Comparison of ENCODE assay signal across 17 cellular contexts in genomic region chr17:61459968-61460718, GRCh38. TPM values are rescaled to one million over a fixed set of nuclear protein-coding genes. Genes with fewer than 3 reads are reported as not detected.
A peak's percentile ranks its signal among the peaks of the same experiment; 100 is the strongest.
DNase-seq lines count a peak whose midpoint lies in the region; ATAC-seq, FAIRE-seq and TF ChIP-seq lines count a peak whose summit lies in the region.
"Had no signal": no experiment of that assay in that cellular context is flagged by ENCODE, and none has a peak within 500 bp of the region (broad histone marks: within the 10 kb centered on the region; RNA-seq: fewer than 3 reads in every experiment).

No MANE protein-coding gene starts in this region.

- H4K91ac ChIP-seq in H9 (ENCODE audit: insufficient read length, low read depth, low read length) = no peak overlapping the region

- POLR2A ChIA-PET in GM12878 (lab: Charles Lee) = no interaction called here

- H3K27ac ChIP-seq in H9 (ENCODE audit: insufficient read length, low read depth, low read length) (no peak overlapping the region), GM12878 (ENCODE audit: control insufficient read depth, insufficient read depth) (no peak overlapping the region), left lung (peak overlapping the region; percentile 7 to 76), sigmoid colon (no peak overlapping the region)
- H3K27ac ChIP-seq: SJSA1 had no signal

- no peak overlapping the region for H3K14ac ChIP-seq in H9 (ENCODE audit: insufficient read depth, low read length)

- H3K79me1 ChIP-seq in H9 (ENCODE audit: insufficient read depth, low read depth, low read length, poor library complexity, severe bottlenecking) = no peaks in the 10 kb centered on the region

- H3K4me3 ChIP-seq in GM12878 = no peak overlapping the region
- H3K4me3 ChIP-seq in left lung = no peak overlapping the region
- no peak overlapping the region for H3K4me3 ChIP-seq in sigmoid colon
- H3K4me3 ChIP-seq: SJSA1 had no signal

- RAD21 ChIA-PET in GM12878 (lab: Charles Lee; ENCODE audit: unreplicated experiment) = no interaction called here

- TF ChIP-seq POLR2A in GM12878 (IDR thresholded peaks at IDR 0.05; ENCODE audit: low read depth, low read length) (no peak), sigmoid colon (IDR thresholded peaks at IDR 0.05) (no peak)

- BruUV-seq in GM12878 (replicated peaks; lab: Mats Ljungman, UMichigan) = no TSS peak

- no peak overlapping the region; a peak in 1 of 5 replicates for H3K4me3 Mint-ChIP-seq in H9
- H3K4me3 Mint-ChIP-seq in stimulated activated naive CD8-positive, alpha-beta T cell treated with anti-CD3 and anti-CD28 coated beads, Interleukin-15, amount 100 ng/mL, for 72 hours = no peak overlapping the region
- H3K4me3 Mint-ChIP-seq: CD8-positive, alpha-beta memory T cell had no signal

- no peak overlapping the region for H2BK120ac ChIP-seq in H9 (ENCODE audit: low read depth, low read length, poor library complexity, severe bottlenecking)

- no peak for FAIRE-seq in GM12878 (lab: Jason Lieb, UNC)
- FAIRE-seq in GM19239 (lab: Jason Lieb, UNC) = no peak
- FAIRE-seq: GM18507 had no signal

- H2AK5ac ChIP-seq in H9 (ENCODE audit: insufficient read length, low read length) = no peak overlapping the region

- no peak overlapping the region for H2BK5ac ChIP-seq in H9 (ENCODE audit: insufficient read length, low read length)

- no peaks in the 10 kb centered on the region; the same call in 1 of the 2 replicates for H3K4me1 ChIP-seq in H9 (ENCODE audit: insufficient read depth, low read length)
- H3K4me1 ChIP-seq in GM12878 (ENCODE audit: control insufficient read depth, insufficient read depth, low read length) = no peaks in the 10 kb centered on the region
- H3K4me1 ChIP-seq in left lung = peaks cover 3 to 18% of the 10 kb centered on the region in 2 donors
- H3K4me1 ChIP-seq in sigmoid colon = peaks cover 0 to 27% (median 16%) of the 10 kb centered on the region in 4 donors
- H3K4me1 ChIP-seq: BE2C had no signal

- H3K79me2 ChIP-seq in H9 (ENCODE audit: insufficient read depth, low read length) (no peaks in the 10 kb centered on the region), GM12878 (ENCODE audit: control insufficient read depth, insufficient read depth, low read length) (no peaks in the 10 kb centered on the region)

- H4K8ac ChIP-seq in H9 (replicated peaks; ENCODE audit: insufficient read length, low read depth, low read length) = no peak overlapping the region

- no peak overlapping the region for H3K56ac ChIP-seq in H9 (ENCODE audit: insufficient read length, low read depth, low read length)

- H4K20me1 ChIP-seq in H9 (ENCODE audit: control insufficient read depth, insufficient read depth, insufficient read length) (peaks cover 2% of the 10 kb centered on the region), GM12878 (ENCODE audit: control insufficient read depth, insufficient read depth) (no peaks in the 10 kb centered on the region)

- in situ Hi-C loops in GM12878 (cut with MboI) = no loop called here

- CTCF ChIA-PET in GM12878 (lab: Yijun Ruan, JAX) = interaction anchor here (1.7 kb wide), 1 partner anchor 10 kb away, joined by 4 read pairs; no protein-coding TSS in a partner anchor

- H2BK12ac ChIP-seq in H9 (ENCODE audit: insufficient read length, low read depth, low read length) = no peak overlapping the region

- no peak overlapping the region for H4K5ac ChIP-seq in H9 (ENCODE audit: insufficient read length, low read depth, low read length)

- H3K18ac ChIP-seq in H9 (ENCODE audit: insufficient read length, low read depth, low read length) = no peak overlapping the region

- H3K4ac ChIP-seq in H9 (ENCODE audit: low read depth, low read length) = no peak overlapping the region

- no CpG with 5 or more reads among the region's 9 CpGs for WGBS in H9 (ENCODE audit: extremely low coverage, insufficient read length, low lambda C conversion rate)
- 32% methylated on average over 9 of the region's 9 CpGs for WGBS in GM12878 (ENCODE audit: insufficient coverage, insufficient replicate concordance, low lambda C conversion rate, missing lambda C conversion rate)
- 59 to 89% methylated on average over 9 of the region's 9 CpGs for WGBS in sigmoid colon, 2 donors

- H3K23ac ChIP-seq in H9 (ENCODE audit: insufficient read length, low read depth, low read length) = no peak overlapping the region

- peaks cover 0 to 1% (median 0%) of the 10 kb centered on the region in 3 experiments; a peak in 2 of 7 replicates for H3K36me3 Mint-ChIP-seq in H9 (ENCODE audit: insufficient read depth in 1 of 3, low read depth in 3 of 3)
- H3K36me3 Mint-ChIP-seq: CD8-positive, alpha-beta memory T cell had no signal

- DNase-seq in H9 = peak; percentile 23
- no peak for DNase-seq in GM12878 (ENCODE audit: low read depth, low spot score)
- DNase-seq in left lung = no peak
- peak; percentile 50 for DNase-seq in sigmoid colon
- DNase-seq in GM19239 (ENCODE audit: insufficient read length, low spot score) = no peak
- no peak for DNase-seq in stimulated activated naive CD8-positive, alpha-beta T cell treated with anti-CD3 and anti-CD28 coated beads, Interleukin-15, amount 100 ng/mL, for 72 hours
- DNase-seq: BE2C; CD8-positive, alpha-beta memory T cell; EL; NCI-H1436; NCI-H2081 treated with DMSO at 0.1 percent for 48 hours; NCI-H69; PC-3 had no signal

- TF ChIP-seq EP300 in GM12878 (IDR thresholded peaks at IDR 0.05; ENCODE audit: borderline replicate concordance in 1 of 2, control insufficient read depth in 1 of 2, low read depth in 2 of 2, low read length in 2 of 2) (no peak), sigmoid colon (IDR thresholded peaks at IDR 0.05) (no peak)

- H3K36me3 ChIP-seq in GM12878 (ENCODE audit: control insufficient read depth in 2 of 2, insufficient read depth in 2 of 2, low read length in 1 of 2) (no peaks in the 10 kb centered on the region), left lung (no peaks in the 10 kb centered on the region), sigmoid colon (no peaks in the 10 kb centered on the region)
- H3K36me3 ChIP-seq: BE2C, SJSA1 had no signal

- H3K27me3 ChIP-seq in H9 (ENCODE audit: insufficient read depth, low read length) = peaks cover 91% of the 10 kb centered on the region
- peaks cover 32 to 33% of the 10 kb centered on the region in 2 experiments for H3K27me3 ChIP-seq in GM12878 (replicated peaks in 1 of 2; ENCODE audit: control insufficient read depth in 2 of 2, insufficient read depth in 2 of 2, low read length in 1 of 2)
- H3K27me3 ChIP-seq in left lung = peaks cover 74 to 95% of the 10 kb centered on the region in 2 donors
- peaks cover 48 to 90% (median 77%) of the 10 kb centered on the region in 3 donors for H3K27me3 ChIP-seq in sigmoid colon
- H3K27me3 ChIP-seq: BE2C had no signal

- H3T11ph ChIP-seq in H9 (ENCODE audit: low read length) = no peak overlapping the region

- TF ChIP-seq CTCF in H9 (conservative IDR thresholded peaks at IDR 0.05) = no peak
- no peak for TF ChIP-seq CTCF in GM12878 (IDR thresholded peaks at IDR 0.05 in 2 of 3, conservative IDR thresholded peaks at IDR 0.05 in 1 of 3; ENCODE audit: control insufficient read depth in 2 of 3, extremely low read depth in 1 of 3, insufficient read depth in 1 of 3, low read depth in 3 of 3, low read length in 3 of 3)
- TF ChIP-seq CTCF in left lung (IDR thresholded peaks at IDR 0.05) = no peak
- TF ChIP-seq CTCF in sigmoid colon (IDR thresholded peaks at IDR 0.05) = no peak

- H3K23me2 ChIP-seq in H9 (ENCODE audit: insufficient read length, low read depth, low read length, poor library complexity, severe bottlenecking) = no peaks in the 10 kb centered on the region

- H3K4me1 Mint-ChIP-seq in H9 = peaks cover 27 to 51% of the 10 kb centered on the region in 2 experiments
- H3K4me1 Mint-ChIP-seq in stimulated activated naive CD8-positive, alpha-beta T cell treated with anti-CD3 and anti-CD28 coated beads, Interleukin-15, amount 100 ng/mL, for 72 hours = peaks cover 53% of the 10 kb centered on the region

- no peak for TF ChIP-seq RAD21 in GM12878 (IDR thresholded peaks at IDR 0.05; ENCODE audit: insufficient read depth, low read depth, low read length)

- SMC1A ChIA-PET in GM12878 (lab: Charles Lee; ENCODE audit: uncharacterized antibody, unreplicated experiment) = interaction anchor here (0.8 kb wide), 1 partner anchor 11 kb away, joined by 4 read pairs; no protein-coding TSS in a partner anchor

- no peak overlapping the region for H3K9ac ChIP-seq in H9 (ENCODE audit: extremely low read depth, insufficient read length, low read length)
- H3K9ac ChIP-seq in GM12878 (ENCODE audit: control insufficient read depth, insufficient read depth, low read length) = no peak overlapping the region

- no peak for ATAC-seq in GM12878
- ATAC-seq in left lung = no peak
- no peak for ATAC-seq in HG03025 (IDR thresholded peaks at IDR 0.05; ENCODE audit: low FRiP score, unreplicated experiment)
- ATAC-seq in stimulated activated naive CD8-positive, alpha-beta T cell treated with anti-CD3 and anti-CD28 coated beads, Interleukin-15, amount 100 ng/mL, for 72 hours = no peak
- ATAC-seq: PC-3 had no signal

- H3K9me3 ChIP-seq in H9 (ENCODE audit: control insufficient read depth, low read depth, low read length) (no peaks in the 10 kb centered on the region), GM12878 (replicated peaks; ENCODE audit: control insufficient read depth, insufficient read depth, low read length) (no peaks in the 10 kb centered on the region), left lung (no peaks in the 10 kb centered on the region), sigmoid colon (no peaks in the 10 kb centered on the region)
- H3K9me3 ChIP-seq: BE2C had no signal

- H2BK20ac ChIP-seq in H9 (ENCODE audit: low read depth, low read length, poor library complexity, severe bottlenecking) = no peak overlapping the region

- H2AFZ ChIP-seq in H9 (ENCODE audit: low read length) (no peak overlapping the region), GM12878 (ENCODE audit: control insufficient read depth, low read depth, low read length) (no peak overlapping the region)

- H2BK15ac ChIP-seq in H9 (ENCODE audit: low read depth, low read length) = no peak overlapping the region

- peaks cover 99% of the 10 kb centered on the region for H3K27me3 Mint-ChIP-seq in H9 (ENCODE audit: low read depth)
- peaks cover 96% of the 10 kb centered on the region for H3K27me3 Mint-ChIP-seq in stimulated activated naive CD8-positive, alpha-beta T cell treated with anti-CD3 and anti-CD28 coated beads, Interleukin-15, amount 100 ng/mL, for 72 hours

- intact Hi-C loops in GM12878 (cut with micrococcal nuclease; ENCODE audit: unreplicated experiment) (no loop called here), left lung (cut with DNase I) (no loop called here), sigmoid colon (cut with DNase I) (no loop called here)

- no peak overlapping the region for H3K27ac Mint-ChIP-seq in H9
- no peak overlapping the region for H3K27ac Mint-ChIP-seq in stimulated activated naive CD8-positive, alpha-beta T cell treated with anti-CD3 and anti-CD28 coated beads, Interleukin-15, amount 100 ng/mL, for 72 hours

- H3K4me2 ChIP-seq in H9 (ENCODE audit: insufficient read depth, insufficient read length, low read length) = no peak overlapping the region
- H3K4me2 ChIP-seq in GM12878 (ENCODE audit: control insufficient read depth, insufficient read depth) = no peak overlapping the region

- peaks cover 4 to 9% of the 10 kb centered on the region in 2 experiments; a peak in 4 of 5 replicates for H3K9me3 Mint-ChIP-seq in H9
- no peaks in the 10 kb centered on the region for H3K9me3 Mint-ChIP-seq in stimulated activated naive CD8-positive, alpha-beta T cell treated with anti-CD3 and anti-CD28 coated beads, Interleukin-15, amount 100 ng/mL, for 72 hours

RNA-seq across cellular contexts. Expression of gene TBX4, which starts 7.9 kb away (rescaled TPM):
- total RNA-seq in H9 (2021) (not detected in 2 replicates), GM12878 (2014; rRNA removed) (not detected in 2 replicates), GM12878 (2014; rRNA removed; fragmentation: Illumina TruSeq; extraction: Trizol) (not detected in 2 replicates), GM12878 (2021) (not detected in 2 replicates), left lung (10 to 100 TPM; 21.2 to 29.3 TPM), sigmoid colon (not detected)
- total RNA-seq in GM12878 (2013; cell fraction: nucleolus; rRNA removed) = not detected in 2 replicates
- not detected for polyA plus RNA-seq in GM12878 (2011; ENCODE audit: low read depth)
- polyA plus RNA-seq in GM12878 (2011; rRNA removed) (not detected in 2 replicates), GM12878 (2014; fragmentation: Illumina TruSeq; extraction: Trizol) (0.01 TPM in 1 of 2 replicates, not detected in the other), GM12878 (2014; fragmentation: Nextera tagmentation; extraction: Ambion mirVana) (not detected), GM12878 (2014; rRNA removed) (not detected in 2 replicates), GM12878 (2016; fragmentation: Nextera tagmentation; extraction: Ambion mirVana) (not detected), sigmoid colon (not detected)
- 0.03 TPM in 1 of 2 replicates, not detected in the other for polyA plus RNA-seq in GM12878 (2011; cell fraction: cytosol; rRNA removed)
- polyA plus RNA-seq in GM12878 (2011; cell fraction: nucleus; rRNA removed) = 0.06 TPM in 1 of 2 replicates, not detected in the other
- 0.07 TPM in 1 of 2 replicates, not detected in the other for polyA plus RNA-seq in GM12878 (2012)
- polyA minus RNA-seq in GM12878 (2011; rRNA and poly(A)+ RNA removed) = 0.15 TPM in 1 of 2 replicates, not detected in the other
- polyA minus RNA-seq in GM12878 (2011; cell fraction: cytosol; rRNA and poly(A)+ RNA removed) = not detected in 2 replicates
- not detected in 2 replicates for polyA minus RNA-seq in GM12878 (2011; cell fraction: nucleus; rRNA and poly(A)+ RNA removed)
- total RNA-seq: CD8-positive, alpha-beta memory T cell; HT-29; PC-3 had no signal
- polyA plus RNA-seq: CD8-positive, alpha-beta memory T cell had no signal

Comparison
In these comparisons a context has a peak if more than half of its experiments do, and no peak if none do; other contexts are left out.
1. DNase-seq: peak in H9 (single experiment) and sigmoid colon (single experiment); none in GM12878 (single experiment), left lung (0 of 2), GM19239 (single experiment) and stimulated activated naive CD8-positive, alpha-beta T cell treated with anti-CD3 and anti-CD28 coated beads, Interleukin-15, amount 100 ng/mL, for 72 hours (0 of 2).
2. H3K27ac ChIP-seq: peak in left lung (2 of 2); none in H9 (single experiment), GM12878 (single experiment) and sigmoid colon (0 of 4).
3. RNA of gene TBX4, which starts 7.9 kb away (total RNA-seq): 21.2 to 29.3 TPM in left lung; not detected in H9, not detected in GM12878 and not detected in sigmoid colon; every median in the first group is over 10 times any median in the second.